Comparison of ENCODE assay signal across 12 cellular contexts in genomic region chrX:17520206-17520605, GRCh38.
"Had no signal": no experiment of that assay in that cellular context is flagged by ENCODE, and none has a peak within 500 bp of the region (broad histone marks: within the 10 kb centered on the region; RNA-seq: fewer than 3 reads in every experiment).

No MANE protein-coding gene starts in this region.

- FAIRE-seq: frontal cortex, islet of Langerhans had no signal

- H3K27ac ChIP-seq: psoas muscle had no signal

- H3K4me3 ChIP-seq: heart right ventricle, psoas muscle had no signal

- H3K36me3 ChIP-seq: heart right ventricle, tibial artery had no signal

- DNase-seq: activated B cell treated with CpG ODN at 0.5 μM for 24 hours; activated CD4-positive, alpha-beta T cell treated with anti-CD3 and anti-CD28 coated beads, Interleukin-2, amount 10 ng/mL, durations not matched to agents 7 days and 5 days; activated CD8-positive, alpha-beta memory T cell treated with anti-CD3 and anti-CD28 coated beads for 24 hours; activated naive CD4-positive, alpha-beta T cell treated with anti-CD3 and anti-CD28 coated beads for 36 hours; heart right ventricle; nephron progenitor cell; psoas muscle; stimulated activated CD4-positive, alpha-beta T cell treated with anti-CD3 and anti-CD28 coated beads, Interleukin-15, amount 100 ng/mL, for 24 hours; T-helper 17 cell had no signal

- ATAC-seq: T-helper 17 cell had no signal

- H3K27me3 ChIP-seq: heart right ventricle, tibial artery had no signal

- H3K4me1 ChIP-seq: heart right ventricle, psoas muscle had no signal

- H3K9me3 ChIP-seq: heart right ventricle, psoas muscle, tibial artery had no signal
